Comparison of ENCODE assay signal across 21 cellular contexts in genomic region chr10:67609996-67610793, GRCh38.
DNase-seq lines count a peak whose midpoint lies in the region; ATAC-seq and TF ChIP-seq lines count a peak whose summit lies in the region.
"Had no signal": no experiment of that assay in that cellular context is flagged by ENCODE, and none has a peak within 500 bp of the region (broad histone marks: within the 10 kb centered on the region; RNA-seq: fewer than 3 reads in every experiment).

No MANE protein-coding gene starts in this region.

- no peak overlapping the region for H3K9ac ChIP-seq in adipocyte (ENCODE audit: low read length)
- H3K9ac ChIP-seq: parathyroid adenoma had no signal

- DNase-seq in H7: peak; percentile 10
- peak; percentile 72 for DNase-seq in adipocyte (ENCODE audit: low read depth)
- peak; percentile 28 for DNase-seq in fibroblast of the aortic adventitia (ENCODE audit: low read depth)
- peak; percentile 45 for DNase-seq in pons (ENCODE audit: low spot score)
- no peak for DNase-seq in stimulated activated effector memory CD8-positive, alpha-beta T cell treated with anti-CD3 and anti-CD28 coated beads, Interleukin-12 subunit alpha, Interleukin-12 subunit beta, amount 100 ng/mL, for 72 hours (ENCODE audit: low spot score in 2 of 2)
- no peak for DNase-seq in foreskin keratinocyte
- DNase-seq in immature natural killer cell: no peak
- DNase-seq: activated CD4-positive, alpha-beta T cell treated with anti-CD3 and anti-CD28 coated beads, Interleukin-2, amount 50 U/mL, for 1 hour; activated naive CD4-positive, alpha-beta T cell treated with anti-CD3 and anti-CD28 coated beads, Interleukin-2, amount 50 U/mL, for 16 hours; Calu3; effector CD4-positive, alpha-beta T cell; left lung; NCI-H1436 treated with DMSO at 0.1 percent for 48 hours; NCI-H82; Peyer's patch; stimulated activated CD4-positive, alpha-beta T cell treated with anti-CD3 and anti-CD28 coated beads, Interleukin-4, amount 100 ng/mL, for 4 hours; stimulated activated CD8-positive, alpha-beta memory T cell treated with anti-CD3 and anti-CD28 coated beads, Interleukin-4, amount 100 ng/mL, for 48 hours had no signal

- ATAC-seq in stimulated activated effector memory CD8-positive, alpha-beta T cell treated with anti-CD3 and anti-CD28 coated beads, Interleukin-12 subunit alpha, Interleukin-12 subunit beta, amount 100 ng/mL, for 72 hours: no peak
- ATAC-seq in foreskin keratinocyte (no peak), GM21360 (IDR thresholded peaks at IDR 0.05; ENCODE audit: unreplicated experiment) (no peak)
- ATAC-seq: HCT116, left lung had no signal

- peaks cover 26% of the 10 kb centered on the region for H3K4me1 Mint-ChIP-seq in stimulated activated effector memory CD8-positive, alpha-beta T cell treated with anti-CD3 and anti-CD28 coated beads, Interleukin-12 subunit alpha, Interleukin-12 subunit beta, amount 100 ng/mL, for 72 hours
- H3K4me1 Mint-ChIP-seq in immature natural killer cell: peaks cover 24 to 31% of the 10 kb centered on the region in 2 donors

- H3K4me3 ChIP-seq in H7 (ENCODE audit: insufficient read depth, low read depth, low read length) (no peak overlapping the region), adipocyte (ENCODE audit: low read length) (no peak overlapping the region), fibroblast of the aortic adventitia (ENCODE audit: low read depth, low read length) (no peak overlapping the region)
- H3K4me3 ChIP-seq: left lung, Peyer's patch, suprapubic skin had no signal

- H3K9me3 ChIP-seq in adipocyte (ENCODE audit: control insufficient read depth, low read length): no peaks in the 10 kb centered on the region
- H3K9me3 ChIP-seq: left lung, Peyer's patch, suprapubic skin had no signal

- H3K9me3 Mint-ChIP-seq in stimulated activated effector memory CD8-positive, alpha-beta T cell treated with anti-CD3 and anti-CD28 coated beads, Interleukin-12 subunit alpha, Interleukin-12 subunit beta, amount 100 ng/mL, for 72 hours: no peaks in the 10 kb centered on the region
- peaks cover 0 to 13% (median under 1%) of the 10 kb centered on the region in 6 donors for H3K9me3 Mint-ChIP-seq in immature natural killer cell

- TF ChIP-seq CTCF in fibroblast of the aortic adventitia (IDR thresholded peaks at IDR 0.05; ENCODE audit: insufficient read depth, low read length): no peak
- no peak for TF ChIP-seq CTCF in foreskin keratinocyte (conservative IDR thresholded peaks at IDR 0.05)

- H3K4me1 ChIP-seq in adipocyte (ENCODE audit: control insufficient read depth, insufficient read depth, low read length): no peaks in the 10 kb centered on the region
- no peaks in the 10 kb centered on the region for H3K4me1 ChIP-seq in foreskin keratinocyte
- H3K4me1 ChIP-seq: left lung, parathyroid adenoma, Peyer's patch, suprapubic skin had no signal

- peaks cover 0 to 6% (median 3%) of the 10 kb centered on the region in 3 donors for H3K27me3 Mint-ChIP-seq in immature natural killer cell (ENCODE audit: low read depth in 3 of 3)

- no peaks in the 10 kb centered on the region for H3K27me3 ChIP-seq in H7 (ENCODE audit: control insufficient read depth, insufficient read depth, low read length)
- no peaks in the 10 kb centered on the region for H3K27me3 ChIP-seq in adipocyte (replicated peaks; ENCODE audit: control insufficient read depth, insufficient read depth, low read length)
- H3K27me3 ChIP-seq in foreskin keratinocyte: no peaks in the 10 kb centered on the region
- H3K27me3 ChIP-seq: left lung, Peyer's patch, suprapubic skin had no signal

- H3K36me3 ChIP-seq in H7 (replicated peaks; ENCODE audit: control insufficient read depth, insufficient read depth, low read length) (no peaks in the 10 kb centered on the region), adipocyte (ENCODE audit: control insufficient read depth, insufficient read depth, low read length, severe bottlenecking) (no peaks in the 10 kb centered on the region)
- H3K36me3 ChIP-seq: left lung, Peyer's patch, suprapubic skin had no signal

- no peaks in the 10 kb centered on the region for H3K36me3 Mint-ChIP-seq in stimulated activated effector memory CD8-positive, alpha-beta T cell treated with anti-CD3 and anti-CD28 coated beads, Interleukin-12 subunit alpha, Interleukin-12 subunit beta, amount 100 ng/mL, for 72 hours
- H3K36me3 Mint-ChIP-seq in immature natural killer cell: no peaks in the 10 kb centered on the region

- H3K27ac ChIP-seq in foreskin keratinocyte: no peak overlapping the region
- H3K27ac ChIP-seq: left lung, parathyroid adenoma, Peyer's patch, suprapubic skin had no signal

- H3K4me3 Mint-ChIP-seq in stimulated activated effector memory CD8-positive, alpha-beta T cell treated with anti-CD3 and anti-CD28 coated beads, Interleukin-12 subunit alpha, Interleukin-12 subunit beta, amount 100 ng/mL, for 72 hours: no peak overlapping the region
- H3K4me3 Mint-ChIP-seq in immature natural killer cell: no peak overlapping the region

- H3K27ac Mint-ChIP-seq in stimulated activated effector memory CD8-positive, alpha-beta T cell treated with anti-CD3 and anti-CD28 coated beads, Interleukin-12 subunit alpha, Interleukin-12 subunit beta, amount 100 ng/mL, for 72 hours: no peak overlapping the region
- H3K27ac Mint-ChIP-seq in immature natural killer cell: no peak overlapping the region

Comparison
In these comparisons a context has a peak if more than half of its experiments do, and no peak if none do; other contexts are left out.
1. DNase-seq: peak in H7 (single experiment), adipocyte (single experiment), fibroblast of the aortic adventitia (single experiment) and pons (single experiment); none in stimulated activated effector memory CD8-positive, alpha-beta T cell treated with anti-CD3 and anti-CD28 coated beads, Interleukin-12 subunit alpha, Interleukin-12 subunit beta, amount 100 ng/mL, for 72 hours (0 of 2), foreskin keratinocyte (0 of 2) and immature natural killer cell (0 of 3).